ENCODE assay signal across 8 cellular contexts in genomic region chr11:119106564-119107537, GRCh38. TPM values are rescaled to one million over a fixed set of nuclear protein-coding genes. Genes with fewer than 3 reads are reported as not detected.
A peak's percentile ranks its signal among the peaks of the same experiment; 100 is the strongest.
DNase-seq lines count a peak whose midpoint lies in the region; ATAC-seq and TF ChIP-seq lines count a peak whose summit lies in the region.

C2CD2L (plus strand) TSS chr11:119107344; CDS start chr11:119107742, 398 bp downstream.

- H3K4me2 ChIP-seq in osteoblast (ENCODE audit: insufficient read depth, low read length): peak within 1 kb of the TSS; percentile 96

- TF ChIP-seq CTCF in HFFc6 (IDR thresholded peaks at IDR 0.05) (no peak), osteoblast (IDR thresholded peaks at IDR 0.05; ENCODE audit: extremely low read depth, low read depth, low read length) (no peak), testis (IDR thresholded peaks at IDR 0.05) (no peak)

- intact Hi-C loops in testis (cut with DNase I; ENCODE audit: low total_unique reads): no loop called here

- WGBS in testis, 2 donors: 1% methylated on average over 14 to 39 of the region's 49 CpGs

- peaks cover 12% of the 10 kb centered on the region for H4K20me1 ChIP-seq in osteoblast (ENCODE audit: insufficient read depth, low read length)

- H3K27ac ChIP-seq in osteoblast (ENCODE audit: low read depth, low read length) (peak within 1 kb of the TSS; percentile 82), testis (peak within 1 kb of the TSS; percentile 33 to 62)

- ATAC-seq in SK-N-SH treated with all-trans-retinoic acid at 6 μM for 48 hours: peak; percentile 87

- peak within 1 kb of the TSS; percentile 90 for H2AFZ ChIP-seq in osteoblast (ENCODE audit: low read length)

- H3K9me3 ChIP-seq in osteoblast (ENCODE audit: low read depth, low read length) (no peaks in the 10 kb centered on the region), testis (no peaks in the 10 kb centered on the region)

- H3K27me3 ChIP-seq in osteoblast (ENCODE audit: insufficient read depth, low read length) (no peaks in the 10 kb centered on the region), testis (no peaks in the 10 kb centered on the region)

- peaks cover 34% of the 10 kb centered on the region for H3K4me1 Mint-ChIP-seq in HFFc6 (ENCODE audit: low read depth)

- peak within 1 kb of the TSS; percentile 89 for H3K4me3 Mint-ChIP-seq in HFFc6

- H3K27ac Mint-ChIP-seq in HFFc6: peak within 1 kb of the TSS; percentile 91

- no peaks in the 10 kb centered on the region; the same call in 1 of the 2 replicates for H3K27me3 Mint-ChIP-seq in HFFc6 (ENCODE audit: insufficient read depth)

- peaks cover 19% of the 10 kb centered on the region for H3K4me1 ChIP-seq in osteoblast (ENCODE audit: insufficient read depth, low read length)
- H3K4me1 ChIP-seq in testis: peaks cover 26% of the 10 kb centered on the region

- H3K9me3 Mint-ChIP-seq in HFFc6: no peaks in the 10 kb centered on the region

- DNase-seq in GM03348 (ENCODE audit: low spot score): peak; percentile 97
- peak; percentile 79 for DNase-seq in HFFc6
- peak; percentile 90 for DNase-seq in NCI-H1092 (lab: John Stamatoyannopoulos, UW)
- DNase-seq in activated naive CD4-positive, alpha-beta T cell treated with anti-CD3 and anti-CD28 coated beads, Interleukin-2, amount 50 U/mL, for 16 hours: peak; percentile 90
- DNase-seq in glomerular visceral epithelial cell (ENCODE audit: extremely low spot score): peak; percentile 93
- DNase-seq in osteoblast (ENCODE audit: insufficient read length, low spot score, missing footprints): peak; percentile 99
- DNase-seq in testis: peak; percentile 93

- H3K36me3 Mint-ChIP-seq in HFFc6 (ENCODE audit: low read depth): peaks cover 12% of the 10 kb centered on the region; the same call in 1 of the 2 replicates

- peaks cover 15% of the 10 kb centered on the region for H3K36me3 ChIP-seq in osteoblast (ENCODE audit: insufficient read depth, low read length)
- no peaks in the 10 kb centered on the region for H3K36me3 ChIP-seq in testis (ENCODE audit: low read depth, missing control alignments)

- TF ChIP-seq POLR2A in testis (IDR thresholded peaks at IDR 0.05): no peak

- peaks cover 24% of the 10 kb centered on the region for H3K79me2 ChIP-seq in osteoblast (ENCODE audit: insufficient read depth, low read length)

- H3K4me3 ChIP-seq in osteoblast (ENCODE audit: insufficient read depth, low read length) (peak within 1 kb of the TSS; percentile 86), testis (peak within 1 kb of the TSS; percentile 84 to 89)

TF ChIP-seq in SK-N-SH treated with all-trans-retinoic acid at 6 μM for 48 hours, 23 proteins besides CTCF, POLR2A, EP300 and RAD21:
- no peak for TF ChIP-seq POU6F1 (CRISPR knock-in tag; IDR thresholded peaks at IDR 0.05; ENCODE audit: borderline replicate concordance, low read depth)
- TF ChIP-seq ARNTL (CRISPR knock-in tag; IDR thresholded peaks at IDR 0.05; ENCODE audit: borderline replicate concordance, low read depth): no peak
- no peak for TF ChIP-seq ZNF8 (CRISPR knock-in tag; IDR thresholded peaks at IDR 0.05)
- TF ChIP-seq CSRNP3 (CRISPR knock-in tag; IDR thresholded peaks at IDR 0.05): no peak
- TF ChIP-seq TCF4 (CRISPR knock-in tag; IDR thresholded peaks at IDR 0.05; ENCODE audit: borderline replicate concordance): no peak
- TF ChIP-seq ISL1 (CRISPR knock-in tag; IDR thresholded peaks at IDR 0.05): no peak
TF ChIP-seq in SK-N-SH treated with all-trans-retinoic acid at 6 μM for 48 hours: peak in this region for 0.

RNA-seq across cellular contexts. Expression of gene C2CD2L, which starts in this region (rescaled TPM):
- total RNA-seq in HFFc6 (2021; fragmentation: NEBNext Ultra II Directional; extraction: Animal tissue kit (Norgen Biotek cat#: 25700)): 10 to 100 TPM; 10.0 to 13.5 (median 10.8) TPM
- total RNA-seq in osteoblast (5.0 and 6.2 TPM in 2 replicates), testis (10 to 100 TPM; 11.7 to 12.3 TPM)
- 7.8 TPM for polyA plus RNA-seq in testis (ENCODE audit: insufficient read depth, low read depth, low replicate concordance)

Comparison
In these comparisons a context has a peak if more than half of its experiments do, and no peak if none do; other contexts are left out.
1. Peak in every context shown above with its lines: DNase-seq, ATAC-seq, H3K4me3 ChIP-seq and H3K27ac ChIP-seq.